Comparison of ENCODE assay signal across 9 cellular contexts in the genomic region with DNA sequence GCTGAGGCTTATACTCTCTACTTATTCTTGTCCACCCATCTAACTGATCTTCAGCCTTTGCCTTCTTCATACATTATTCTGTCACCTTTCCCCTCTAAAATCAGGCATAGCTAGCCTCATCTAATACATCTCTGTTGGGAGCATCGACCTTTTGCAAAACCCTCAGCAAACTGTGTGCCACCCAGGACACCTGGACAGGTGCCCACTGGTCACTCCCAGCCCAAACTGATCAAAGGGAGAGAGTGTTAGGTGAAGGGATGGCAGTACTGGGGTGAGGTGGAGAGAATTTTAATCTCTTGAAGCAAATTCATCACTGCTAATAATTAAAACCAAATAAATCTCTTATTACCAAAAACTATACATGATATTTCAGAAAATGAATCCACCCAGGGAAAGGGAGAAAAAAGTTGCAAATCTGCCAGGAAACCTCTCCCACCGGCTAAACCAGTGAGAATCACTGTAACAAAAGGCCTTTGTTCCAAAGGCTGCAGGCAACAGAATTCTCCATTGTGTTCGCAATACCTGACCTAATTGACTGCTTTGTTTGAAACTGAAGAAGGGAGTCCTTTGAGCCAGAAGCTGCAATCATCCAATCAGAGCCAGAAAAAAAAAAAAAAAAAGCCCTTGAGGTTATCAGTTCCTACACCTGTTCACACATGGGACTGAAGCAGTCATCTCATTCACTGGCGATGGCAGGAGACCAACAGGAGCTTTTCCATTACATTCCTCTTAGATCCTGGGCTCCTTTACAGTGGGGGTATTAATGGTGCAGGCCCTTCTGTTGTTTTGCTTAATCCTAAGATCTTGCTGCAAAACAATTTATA.
A peak's percentile ranks its signal among the peaks of the same experiment; 100 is the strongest.
DNase-seq lines count a peak whose midpoint lies in the region; ATAC-seq and TF ChIP-seq lines count a peak whose summit lies in the region.
"Had no signal": no experiment of that assay in that cellular context is flagged by ENCODE, and none has a peak within 500 bp of the region (broad histone marks: within the 10 kb centered on the region; RNA-seq: fewer than 3 reads in every experiment).

No MANE protein-coding gene starts in this region.

- H3K4me1 Mint-ChIP-seq in CD4-positive, alpha-beta T cell (ENCODE audit: low read depth): peaks cover 12% of the 10 kb centered on the region

- 30 to 48% (median 42%) methylated on average over 4 of the region's 4 CpGs for WGBS in stomach, 5 donors

- no peak for TF ChIP-seq POLR2A in stomach (IDR thresholded peaks at IDR 0.05)

- TF ChIP-seq CTCF in stomach (IDR thresholded peaks at IDR 0.05): no peak
- no peak for TF ChIP-seq CTCF in CD4-positive, alpha-beta T cell (IDR thresholded peaks at IDR 0.05)

- intact Hi-C loops in stomach (cut with DNase I; ENCODE audit: low total_unique reads): no loop called here
- intact Hi-C loops in CD4-positive, alpha-beta T cell (cut with DNase I, micrococcal nuclease): no loop called here

- H3K9me3 ChIP-seq in stomach: no peaks in the 10 kb centered on the region
- H3K9me3 ChIP-seq in CD4-positive, alpha-beta T cell (ENCODE audit: control insufficient read depth, low read length): no peaks in the 10 kb centered on the region

- H3K4me1 ChIP-seq in stomach: peaks cover 0 to 27% (median 18%) of the 10 kb centered on the region in 4 donors

- H3K27me3 Mint-ChIP-seq in CD4-positive, alpha-beta T cell: no peaks in the 10 kb centered on the region

- CTCF ChIA-PET in CD4-positive, alpha-beta T cell (lab: Charles Lee): no interaction called here

- DNase-seq in NCI-H1092 treated with DMSO at 0.1 percent for 48 hours (lab: John Stamatoyannopoulos, UW) (peak; percentile 97), NCI-H82 (lab: John Stamatoyannopoulos, UW) (peak; percentile 93), hippocampal formation (lab: John Stamatoyannopoulos, UW) (peak; percentile 60 to 93), stomach (peak; percentile 81), GM03348 (ENCODE audit: low spot score) (no peak), SKM-1 treated with dmso at 0.1 percent for 144 hours (lab: John Stamatoyannopoulos, UW; ENCODE audit: unreplicated experiment) (no peak)
- no peak for DNase-seq in CD4-positive, alpha-beta T cell
- DNase-seq: cortex of kidney had no signal

- H3K27me3 ChIP-seq in stomach: no peaks in the 10 kb centered on the region
- H3K27me3 ChIP-seq in CD4-positive, alpha-beta T cell (ENCODE audit: control insufficient read depth, insufficient read depth, low read length): no peaks in the 10 kb centered on the region

- H3K4me3 Mint-ChIP-seq in CD4-positive, alpha-beta T cell: no peak overlapping the region

- H3K36me3 ChIP-seq in stomach: peaks cover 0 to 18% (median 9%) of the 10 kb centered on the region in 4 donors

- H3K27ac ChIP-seq in stomach: peak overlapping the region; percentile 69 to 82 (median 73)
- H3K27ac ChIP-seq in CD4-positive, alpha-beta T cell (ENCODE audit: low read depth, low read length): no peak overlapping the region

- TF ChIP-seq EP300 in stomach (IDR thresholded peaks at IDR 0.05): no peak

- H3K9me3 Mint-ChIP-seq in CD4-positive, alpha-beta T cell: no peaks in the 10 kb centered on the region

- no peak overlapping the region for H3K4me3 ChIP-seq in stomach

- H3K36me3 Mint-ChIP-seq in CD4-positive, alpha-beta T cell (ENCODE audit: low read depth): peaks cover 23% of the 10 kb centered on the region

- no peak for ATAC-seq in HG03280 (IDR thresholded peaks at IDR 0.05; ENCODE audit: unreplicated experiment)
- ATAC-seq in CD4-positive, alpha-beta T cell (ENCODE audit: poor library complexity): no peak

- POLR2A ChIA-PET in CD4-positive, alpha-beta T cell (lab: Charles Lee): no interaction called here

- no peak overlapping the region for H3K27ac Mint-ChIP-seq in CD4-positive, alpha-beta T cell

Comparison
In these comparisons a context has a peak if more than half of its experiments do, and no peak if none do; other contexts are left out.
1. DNase-seq: peak in NCI-H1092 treated with DMSO at 0.1 percent for 48 hours (single experiment), NCI-H82 (single experiment), hippocampal formation (2 of 2) and stomach (single experiment); none in CD4-positive, alpha-beta T cell (0 of 10), GM03348 (single experiment) and SKM-1 treated with dmso at 0.1 percent for 144 hours (single experiment).